8 cellular contexts compared by ENCODE assay signal in the genomic region with DNA sequence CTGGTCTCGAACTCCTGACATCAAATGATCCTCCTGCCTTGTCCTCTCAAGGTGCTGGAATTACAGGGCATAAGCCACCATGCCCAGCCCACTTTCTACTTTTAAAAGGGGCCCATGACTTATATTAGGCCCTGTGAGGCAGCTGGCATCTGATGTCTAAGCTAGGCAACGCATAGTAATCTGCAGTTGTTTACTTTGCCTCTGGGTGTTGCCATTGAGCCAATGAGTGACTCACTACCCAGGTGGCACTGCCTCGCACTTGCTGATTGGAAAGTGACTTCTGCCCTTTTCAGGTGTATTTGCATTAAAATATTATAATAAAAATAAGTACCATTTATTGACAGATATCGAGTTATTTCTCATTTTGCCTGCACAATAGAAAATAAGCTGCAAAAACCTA.
DNase-seq lines count a peak whose midpoint lies in the region; ATAC-seq, FAIRE-seq and TF ChIP-seq lines count a peak whose summit lies in the region.

No MANE protein-coding gene starts in this region.

- H3K27ac ChIP-seq in SK-N-SH (ENCODE audit: low read depth in 2 of 2, low read length in 1 of 2) = no peak overlapping the region

- peak; percentile 96 for ATAC-seq in activated CD4-positive, alpha-beta T cell treated with anti-CD3 and anti-CD28 coated beads for 36 hours
- ATAC-seq in HG02798 (IDR thresholded peaks at IDR 0.05; ENCODE audit: poor library complexity, unreplicated experiment) (peak; percentile 78), GM19455 (IDR thresholded peaks at IDR 0.05; ENCODE audit: unreplicated experiment) (no peak)

- TF ChIP-seq EP300 in SK-N-SH (IDR thresholded peaks at IDR 0.05; ENCODE audit: borderline replicate concordance in 1 of 2, low read depth in 1 of 2, low read length in 1 of 2) = no peak

- H3K4me2 ChIP-seq in SK-N-SH = no peak overlapping the region

- intact Hi-C loops in activated CD4-positive, alpha-beta T cell treated with anti-CD3 and anti-CD28 coated beads for 36 hours (cut with DNase I, micrococcal nuclease) = no loop called here

- no peak overlapping the region for H3K4me3 ChIP-seq in SK-N-SH (ENCODE audit: low read depth in 2 of 2, low read length in 1 of 2)

- H3K4me1 ChIP-seq in SK-N-SH (ENCODE audit: control insufficient read depth in 1 of 2, insufficient read depth in 2 of 2, low read depth in 1 of 2, low read length in 1 of 2) = no peaks in the 10 kb centered on the region

- H3K27me3 Mint-ChIP-seq in activated CD4-positive, alpha-beta T cell treated with anti-CD3 and anti-CD28 coated beads for 36 hours = no peaks in the 10 kb centered on the region

- H2AFZ ChIP-seq in SK-N-SH (ENCODE audit: low read depth) = no peak overlapping the region

- H3K4me1 Mint-ChIP-seq in activated CD4-positive, alpha-beta T cell treated with anti-CD3 and anti-CD28 coated beads for 36 hours = peaks cover 12% of the 10 kb centered on the region

- no peaks in the 10 kb centered on the region for H3K9me2 ChIP-seq in SK-N-SH

- H4K20me1 ChIP-seq in SK-N-SH (ENCODE audit: insufficient read depth) = no peaks in the 10 kb centered on the region

- no peaks in the 10 kb centered on the region for H3K9me3 ChIP-seq in SK-N-SH

- FAIRE-seq in islet of Langerhans (lab: Jason Lieb, UNC) = peak; percentile 76

- H3K36me3 Mint-ChIP-seq in activated CD4-positive, alpha-beta T cell treated with anti-CD3 and anti-CD28 coated beads for 36 hours (ENCODE audit: low read depth) = no peaks in the 10 kb centered on the region

- DNase-seq in activated CD4-positive, alpha-beta T cell treated with anti-CD3 and anti-CD28 coated beads for 36 hours = peak; percentile 56
- DNase-seq in activated CD4-positive, alpha-beta T cell treated with anti-CD3 and anti-CD28 coated beads for 1 hour = no peak
- DNase-seq in SK-N-SH (peak; percentile 38), midbrain (lab: John Stamatoyannopoulos, UW) (no peak)
- DNase-seq in stimulated activated CD8-positive, alpha-beta memory T cell treated with anti-CD3 and anti-CD28 coated beads, Interleukin-4, amount 100 ng/mL, for 48 hours = no peak

- no peaks in the 10 kb centered on the region for H3K9me3 Mint-ChIP-seq in activated CD4-positive, alpha-beta T cell treated with anti-CD3 and anti-CD28 coated beads for 36 hours (ENCODE audit: low read depth)

- POLR2A ChIA-PET in activated CD4-positive, alpha-beta T cell treated with anti-CD3 and anti-CD28 coated beads for 36 hours (lab: Charles Lee) = no interaction called here
- POLR2A ChIA-PET in SK-N-SH (lab: Yijun Ruan, JAX) = no interaction called here

- no peaks in the 10 kb centered on the region for H3F3A ChIP-seq in SK-N-SH (replicated peaks; ENCODE audit: insufficient read depth)

- TF ChIP-seq RAD21 in SK-N-SH (IDR thresholded peaks at IDR 0.05; ENCODE audit: low read length) = peak; percentile 47

- H3K27ac Mint-ChIP-seq in activated CD4-positive, alpha-beta T cell treated with anti-CD3 and anti-CD28 coated beads for 36 hours = no peak overlapping the region

- TF ChIP-seq CTCF in SK-N-SH (IDR thresholded peaks at IDR 0.05) = peak; percentile 24

- H3K9ac ChIP-seq in SK-N-SH = no peak overlapping the region

- peaks cover 12% of the 10 kb centered on the region; the same call in 1 of the 2 replicates for H3K27me3 ChIP-seq in SK-N-SH (ENCODE audit: insufficient read depth)

- H3K4me3 Mint-ChIP-seq in activated CD4-positive, alpha-beta T cell treated with anti-CD3 and anti-CD28 coated beads for 36 hours = no peak overlapping the region

- 49% methylated on average over 4 of the region's 4 CpGs for WGBS in SK-N-SH (ENCODE audit: low lambda C conversion rate)

- H3K79me2 ChIP-seq in SK-N-SH (ENCODE audit: insufficient read depth) = no peaks in the 10 kb centered on the region

- no peaks in the 10 kb centered on the region for H3K36me3 ChIP-seq in SK-N-SH (replicated peaks in 1 of 2; ENCODE audit: control insufficient read depth in 1 of 2, insufficient read depth in 2 of 2, low read length in 1 of 2)

- CTCF ChIA-PET in activated CD4-positive, alpha-beta T cell treated with anti-CD3 and anti-CD28 coated beads for 36 hours (lab: Charles Lee) = interaction anchor here (0.6 to 1.8 kb wide), 7 partner anchors 9 to 538 kb away, joined by 3 to 5 read pairs (median 4); no protein-coding TSS in a partner anchor
- CTCF ChIA-PET in SK-N-SH (lab: Yijun Ruan, JAX) = interaction anchor here (0.7 to 3.1 kb wide), 5 partner anchors 23 to 590 kb away, joined by 3 to 13 read pairs (median 4); no protein-coding TSS in a partner anchor

TF ChIP-seq in SK-N-SH, 30 proteins besides CTCF, POLR2A, EP300 and RAD21:
- TF ChIP-seq YY1 (IDR thresholded peaks at IDR 0.05; ENCODE audit: low read depth) = no peak
- TF ChIP-seq CHD2 (IDR thresholded peaks at IDR 0.05; ENCODE audit: low read length, partially characterized antibody) = no peak
- TF ChIP-seq EZH2phosphoT487 (IDR thresholded peaks at IDR 0.05; ENCODE audit: borderline replicate concordance, low read depth) = no peak
- TF ChIP-seq FOSL2 (IDR thresholded peaks at IDR 0.05; ENCODE audit: borderline replicate concordance, low read depth) = 0 out of 2 replicates have a peak, but pooled peaks have one; percentile 21
- no peak for TF ChIP-seq POLR2AphosphoS5 (IDR thresholded peaks at IDR 0.05; ENCODE audit: low read depth, low read length)
- TF ChIP-seq SMC3 (IDR thresholded peaks at IDR 0.05; ENCODE audit: low read depth, low read length) = 0 out of 2 replicates have a peak, but pooled peaks have one; percentile 8

Comparison
In these comparisons a context has a peak if more than half of its experiments do, and no peak if none do; other contexts are left out.
1. DNase-seq: peak in activated CD4-positive, alpha-beta T cell treated with anti-CD3 and anti-CD28 coated beads for 36 hours (single experiment) and SK-N-SH (single experiment); none in activated CD4-positive, alpha-beta T cell treated with anti-CD3 and anti-CD28 coated beads for 1 hour (single experiment), midbrain (single experiment) and stimulated activated CD8-positive, alpha-beta memory T cell treated with anti-CD3 and anti-CD28 coated beads, Interleukin-4, amount 100 ng/mL, for 48 hours (single experiment).